In genomic region chr10:12771956-12772355, GRCh38 we compare ENCODE assay signal across 25 cellular contexts.
DNase-seq lines count a peak whose midpoint lies in the region; ATAC-seq and TF ChIP-seq lines count a peak whose summit lies in the region.
"Had no signal": no experiment of that assay in that cellular context is flagged by ENCODE, and none has a peak within 500 bp of the region (broad histone marks: within the 10 kb centered on the region; RNA-seq: fewer than 3 reads in every experiment).

No MANE protein-coding gene starts in this region.

- H4K20me1 ChIP-seq in neural progenitor cell (ENCODE audit: low read depth) = peaks cover 12% of the 10 kb centered on the region
- H4K20me1 ChIP-seq: BLaER1 had no signal

- peaks cover 15% of the 10 kb centered on the region for H3K4me1 Mint-ChIP-seq in endothelial cell (ENCODE audit: unreplicated experiment)
- peaks cover 41% of the 10 kb centered on the region for H3K4me1 Mint-ChIP-seq in neural progenitor cell
- H3K4me1 Mint-ChIP-seq in progenitor cell of endocrine pancreas (ENCODE audit: low read depth) = peaks cover 17% of the 10 kb centered on the region
- peaks cover 0 to 14% of the 10 kb centered on the region in 2 donors for H3K4me1 Mint-ChIP-seq in natural killer cell
- H3K4me1 Mint-ChIP-seq: CD14-positive monocyte had no signal

- no peak overlapping the region for H3K4me3 Mint-ChIP-seq in endothelial cell (ENCODE audit: unreplicated experiment)
- no peak overlapping the region for H3K4me3 Mint-ChIP-seq in neural progenitor cell
- H3K4me3 Mint-ChIP-seq in progenitor cell of endocrine pancreas (ENCODE audit: low read depth) = no peak overlapping the region
- H3K4me3 Mint-ChIP-seq in natural killer cell = no peak overlapping the region
- H3K4me3 Mint-ChIP-seq: CD14-positive monocyte; CD4-positive, alpha-beta memory T cell; CD4-positive, CD25-positive, alpha-beta regulatory T cell; CD8-positive, alpha-beta memory T cell had no signal

- TF ChIP-seq CTCF in endothelial cell (IDR thresholded peaks at IDR 0.05; ENCODE audit: unreplicated experiment) (no peak), neural progenitor cell (IDR thresholded peaks at IDR 0.05) (no peak), progenitor cell of endocrine pancreas (IDR thresholded peaks at IDR 0.05; ENCODE audit: unreplicated experiment) (no peak), natural killer cell (IDR thresholded peaks at IDR 0.05) (no peak), omental fat pad (IDR thresholded peaks at IDR 0.05) (no peak)

- peaks cover 14% of the 10 kb centered on the region for H3K27me3 Mint-ChIP-seq in endothelial cell (ENCODE audit: unreplicated experiment)
- peaks cover 4% of the 10 kb centered on the region for H3K27me3 Mint-ChIP-seq in neural progenitor cell (ENCODE audit: insufficient read depth, low read depth)
- no peaks in the 10 kb centered on the region for H3K27me3 Mint-ChIP-seq in progenitor cell of endocrine pancreas
- no peaks in the 10 kb centered on the region for H3K27me3 Mint-ChIP-seq in natural killer cell (ENCODE audit: low read depth in 2 of 2)
- H3K27me3 Mint-ChIP-seq: CD4-positive, alpha-beta memory T cell had no signal

- H3K36me3 Mint-ChIP-seq in endothelial cell (ENCODE audit: low read depth, unreplicated experiment) (peaks cover 3% of the 10 kb centered on the region), neural progenitor cell (peaks cover 16% of the 10 kb centered on the region), progenitor cell of endocrine pancreas (ENCODE audit: insufficient read depth) (peaks cover 1% of the 10 kb centered on the region), natural killer cell (peaks cover 13% of the 10 kb centered on the region)

- H3K27ac Mint-ChIP-seq in endothelial cell (ENCODE audit: unreplicated experiment) = peak overlapping the region; percentile 46
- peak overlapping the region; percentile 87 for H3K27ac Mint-ChIP-seq in neural progenitor cell
- peak overlapping the region; percentile 50 for H3K27ac Mint-ChIP-seq in progenitor cell of endocrine pancreas
- no peak overlapping the region for H3K27ac Mint-ChIP-seq in natural killer cell
- H3K27ac Mint-ChIP-seq: CD14-positive monocyte had no signal

- no peaks in the 10 kb centered on the region for H3K36me3 ChIP-seq in neural progenitor cell
- H3K36me3 ChIP-seq: BE2C had no signal

- H3K79me2 ChIP-seq in neural progenitor cell (ENCODE audit: low read depth) = no peaks in the 10 kb centered on the region

- intact Hi-C loops in natural killer cell (cut with micrococcal nuclease) = no loop called here

- H3K9me3 ChIP-seq in neural progenitor cell (ENCODE audit: low read depth) = no peaks in the 10 kb centered on the region
- H3K9me3 ChIP-seq: BE2C, BLaER1 had no signal

- DNase-seq in endothelial cell (ENCODE audit: low spot score) (no peak), neural progenitor cell (ENCODE audit: low spot score) (no peak), progenitor cell of endocrine pancreas (ENCODE audit: low spot score, unreplicated experiment) (no peak), medulla oblongata (ENCODE audit: extremely low spot score) (no peak), natural killer cell (no peak), omental fat pad (ENCODE audit: low spot score) (no peak)
- DNase-seq: 8988T; ACHN; BE2C; C1 segment of cervical spinal cord; CD4-positive, alpha-beta memory T cell; CD4-positive, CD25-positive, alpha-beta regulatory T cell; CD8-positive, alpha-beta memory T cell; COR-L47; DMS 273 treated with DMSO at 0.1 percent for 48 hours; DMS153; DMS53; DMS79; DND-41; EL; GDM1 had no signal

- H3K4me2 ChIP-seq in neural progenitor cell = no peak overlapping the region
- H3K4me2 ChIP-seq: BLaER1 had no signal

- ATAC-seq in GM19328 (IDR thresholded peaks at IDR 0.05; ENCODE audit: unreplicated experiment) (no peak), natural killer cell (no peak), omental fat pad (ENCODE audit: low FRiP score) (no peak)
- ATAC-seq: GM12878 had no signal

- no peak overlapping the region for H2AFZ ChIP-seq in neural progenitor cell (replicated peaks)

- H3K27ac ChIP-seq in neural progenitor cell = no peak overlapping the region
- H3K27ac ChIP-seq: BLaER1 had no signal

- peaks cover 17% of the 10 kb centered on the region for H3K4me1 ChIP-seq in neural progenitor cell
- H3K4me1 ChIP-seq: BE2C had no signal

- H3K4me3 ChIP-seq in neural progenitor cell = no peak overlapping the region
- H3K4me3 ChIP-seq: BLaER1, GM12878 had no signal

- no peak overlapping the region for H3K9ac ChIP-seq in neural progenitor cell
- H3K9ac ChIP-seq: BLaER1 had no signal

- H3K9me3 Mint-ChIP-seq in endothelial cell (ENCODE audit: unreplicated experiment) = no peaks in the 10 kb centered on the region
- H3K9me3 Mint-ChIP-seq in neural progenitor cell = no peaks in the 10 kb centered on the region
- H3K9me3 Mint-ChIP-seq in progenitor cell of endocrine pancreas (ENCODE audit: low read depth) = no peaks in the 10 kb centered on the region
- H3K9me3 Mint-ChIP-seq in natural killer cell = no peaks in the 10 kb centered on the region
- H3K9me3 Mint-ChIP-seq: CD8-positive, alpha-beta memory T cell had no signal

- peaks cover 4% of the 10 kb centered on the region for H3F3A ChIP-seq in neural progenitor cell (ENCODE audit: low read depth)

- no peaks in the 10 kb centered on the region for H3K27me3 ChIP-seq in neural progenitor cell
- H3K27me3 ChIP-seq: BE2C, BLaER1 had no signal

Comparison
In these comparisons a context has a peak if more than half of its experiments do, and no peak if none do; other contexts are left out.
1. H3K27ac Mint-ChIP-seq: peak in endothelial cell (single experiment), neural progenitor cell (single experiment) and progenitor cell of endocrine pancreas (single experiment); none in natural killer cell (0 of 2).